In genomic region chr15:31525988-31526665, GRCh38 we compare ENCODE assay signal across 16 cellular contexts.
DNase-seq lines count a peak whose midpoint lies in the region; ATAC-seq and TF ChIP-seq lines count a peak whose summit lies in the region.
"Had no signal": no experiment of that assay in that cellular context is flagged by ENCODE, and none has a peak within 500 bp of the region (broad histone marks: within the 10 kb centered on the region; RNA-seq: fewer than 3 reads in every experiment).

No MANE protein-coding gene starts in this region.

- no peak for ATAC-seq in lung (ENCODE audit: insufficient read depth, low FRiP score)
- no peak for ATAC-seq in HG02763 (IDR thresholded peaks at IDR 0.05; ENCODE audit: unreplicated experiment)
- no peak for ATAC-seq in GM19324 (IDR thresholded peaks at IDR 0.05; ENCODE audit: low FRiP score, unreplicated experiment)

- no peak overlapping the region for H3K4me3 Mint-ChIP-seq in osteocyte (ENCODE audit: unreplicated experiment)
- H3K4me3 Mint-ChIP-seq: CD4-positive, alpha-beta memory T cell; HFFc6 had no signal

- H3K9me3 ChIP-seq in lung (ENCODE audit: control insufficient read depth in 2 of 2, insufficient read depth in 1 of 2, low read length in 1 of 2), result no peaks in the 10 kb centered on the region
- H3K9me3 ChIP-seq: HAP-1 had no signal

- DNase-seq in coronary artery (ENCODE audit: low spot score), result peak; percentile 70
- DNase-seq in lung (ENCODE audit: low spot score), result peak; percentile 23
- DNase-seq in osteocyte (ENCODE audit: extremely low spot score, unreplicated experiment), result peak; percentile 82
- no peak for DNase-seq in central memory CD4-positive, alpha-beta T cell
- DNase-seq: C1 segment of cervical spinal cord; Calu3; CD4-positive, alpha-beta memory T cell; COR-L47; DMS53; DMS79 treated with DMSO at 0.1 percent for 48 hours; GF-D8; GOT3; HFFc6 had no signal

- no peaks in the 10 kb centered on the region for H3K36me3 ChIP-seq in lung (ENCODE audit: control insufficient read depth in 2 of 2, insufficient read depth in 2 of 2, low read length in 2 of 2)
- H3K36me3 ChIP-seq: HAP-1 had no signal

- no peaks in the 10 kb centered on the region for H3K4me1 ChIP-seq in lung (ENCODE audit: control insufficient read depth in 2 of 2, insufficient read depth in 2 of 2, low read length in 2 of 2)

- 93 to 94% methylated on average over 18 of the region's 18 CpGs for WGBS in lung, 2 donors

- no peaks in the 10 kb centered on the region for H3K36me3 Mint-ChIP-seq in osteocyte (ENCODE audit: unreplicated experiment)
- H3K36me3 Mint-ChIP-seq: CD4-positive, alpha-beta memory T cell had no signal

- no peak overlapping the region for H3K27ac Mint-ChIP-seq in osteocyte (ENCODE audit: unreplicated experiment)
- H3K27ac Mint-ChIP-seq: CD4-positive, alpha-beta memory T cell; HFFc6 had no signal

- no peaks in the 10 kb centered on the region for H3K4me1 Mint-ChIP-seq in osteocyte (ENCODE audit: unreplicated experiment)
- H3K4me1 Mint-ChIP-seq: CD4-positive, alpha-beta memory T cell had no signal

- H3K27me3 ChIP-seq in lung (ENCODE audit: control insufficient read depth, insufficient read depth), result no peaks in the 10 kb centered on the region

- H3K4me3 ChIP-seq in coronary artery (no peak overlapping the region), lung (no peak overlapping the region)
- H3K4me3 ChIP-seq: HAP-1 had no signal

- H3K27me3 Mint-ChIP-seq in osteocyte (ENCODE audit: unreplicated experiment), result peaks cover 11% of the 10 kb centered on the region

- H3K27ac ChIP-seq in coronary artery, result no peak overlapping the region
- no peak overlapping the region for H3K27ac ChIP-seq in lung (ENCODE audit: low read depth in 1 of 2, low read length in 1 of 2)

- TF ChIP-seq CTCF in coronary artery (IDR thresholded peaks at IDR 0.05) (no peak), lung (IDR thresholded peaks at IDR 0.05; ENCODE audit: control extremely low read depth, extremely low read depth) (no peak), osteocyte (IDR thresholded peaks at IDR 0.05) (no peak)

- no peaks in the 10 kb centered on the region for H3K9me3 Mint-ChIP-seq in osteocyte (ENCODE audit: unreplicated experiment)
- H3K9me3 Mint-ChIP-seq: CD4-positive, alpha-beta memory T cell; HFFc6 had no signal
